ENCODE assay signal across 11 cellular contexts in genomic region chr16:10752843-10753523, GRCh38. TPM values are rescaled to one million over a fixed set of nuclear protein-coding genes. Genes with fewer than 3 reads are reported as not detected.
A peak's percentile ranks its signal among the peaks of the same experiment; 100 is the strongest.
DNase-seq lines count a peak whose midpoint lies in the region; ATAC-seq and TF ChIP-seq lines count a peak whose summit lies in the region.
"Had no signal": no experiment of that assay in that cellular context is flagged by ENCODE, and none has a peak within 500 bp of the region (broad histone marks: within the 10 kb centered on the region; RNA-seq: fewer than 3 reads in every experiment).

No MANE protein-coding gene starts in this region.

- no peak overlapping the region for H2AK5ac ChIP-seq in mesendoderm (ENCODE audit: low read length)

- peak overlapping the region; percentile 46 for H3K4me3 Mint-ChIP-seq in memory B cell

- H3K4ac ChIP-seq in mesendoderm (ENCODE audit: low read depth, low read length): no peak overlapping the region

- WGBS in mesendoderm (ENCODE audit: extremely low coverage, insufficient coverage, low lambda C conversion rate): no CpG with 5 or more reads among the region's 10 CpGs

- H4K8ac ChIP-seq in mesendoderm (ENCODE audit: low read depth, low read length): no peak overlapping the region

- no peaks in the 10 kb centered on the region for H3K9me3 Mint-ChIP-seq in memory B cell

- H3K4me1 Mint-ChIP-seq in memory B cell: peaks cover 25% of the 10 kb centered on the region

- H3K4me1 ChIP-seq in mesendoderm (ENCODE audit: control insufficient read depth, low read depth, low read length): no peaks in the 10 kb centered on the region

- H3K36me3 ChIP-seq in mesendoderm (ENCODE audit: control insufficient read depth, insufficient read depth, low read length): peaks cover 1% of the 10 kb centered on the region

- no peak overlapping the region for H3K4me3 ChIP-seq in mesendoderm (ENCODE audit: low read length)

- H3K27me3 ChIP-seq in mesendoderm (ENCODE audit: insufficient read depth, low read length, poor library complexity): no peaks in the 10 kb centered on the region

- no peaks in the 10 kb centered on the region for H3K27me3 Mint-ChIP-seq in memory B cell

- no peak overlapping the region for H3K18ac ChIP-seq in mesendoderm (ENCODE audit: low read length)

- peaks cover 27% of the 10 kb centered on the region for H3K36me3 Mint-ChIP-seq in memory B cell

- TF ChIP-seq CTCF in GM13977 (IDR thresholded peaks at IDR 0.05; ENCODE audit: extremely low read depth, insufficient read depth, missing control alignments): no peak

- no peak overlapping the region for H3K56ac ChIP-seq in mesendoderm (ENCODE audit: low read length)

- peak; percentile 72 for ATAC-seq in HG02642 (IDR thresholded peaks at IDR 0.05; ENCODE audit: poor library complexity, unreplicated experiment)
- ATAC-seq in memory B cell (ENCODE audit: low read depth): peak; percentile 94

- no peak overlapping the region for H2BK120ac ChIP-seq in mesendoderm (ENCODE audit: low read depth, low read length)

- H3K27ac ChIP-seq in mesendoderm (ENCODE audit: low read depth, low read length): no peak overlapping the region
- H3K27ac ChIP-seq: KMS-11, VCaP had no signal

- H2BK5ac ChIP-seq in mesendoderm (ENCODE audit: low read length): no peak overlapping the region

- no peaks in the 10 kb centered on the region for H3K79me2 ChIP-seq in mesendoderm (ENCODE audit: control insufficient read depth, insufficient read depth, low read length)

- no peaks in the 10 kb centered on the region for H3K79me1 ChIP-seq in mesendoderm (ENCODE audit: low read length)

- no peak overlapping the region for H4K5ac ChIP-seq in mesendoderm (ENCODE audit: low read length)

- DNase-seq in GM13977 (ENCODE audit: low spot score) (peak; percentile 34), SKM-1 (lab: John Stamatoyannopoulos, UW; ENCODE audit: unreplicated experiment) (peak; percentile 77), memory B cell (ENCODE audit: low spot score in 2 of 2) (peak; percentile 54 to 61), mesenteric fat pad (ENCODE audit: low spot score) (no peak), GM03348 (ENCODE audit: low spot score) (no peak), mesendoderm (no peak), NCI-H146 (lab: John Stamatoyannopoulos, UW) (no peak)
- DNase-seq: EL had no signal

- H3K23ac ChIP-seq in mesendoderm (ENCODE audit: low read length): no peak overlapping the region

- H3K4me2 ChIP-seq in mesendoderm (ENCODE audit: low read length): no peak overlapping the region
- H3K4me2 ChIP-seq: KMS-11 had no signal

- H3K27ac Mint-ChIP-seq in memory B cell: peak overlapping the region; percentile 74

- H2BK15ac ChIP-seq in mesendoderm (replicated peaks; ENCODE audit: low read depth): no peak overlapping the region

- in situ Hi-C loops in GM13977 (cut with MboI; ENCODE audit: low pct_unique_long_range_greater_than_20kb, low sequenced_read_pairs, unreplicated experiment): no loop called here

- H3K9ac ChIP-seq in mesendoderm (ENCODE audit: low read length): no peak overlapping the region
- H3K9ac ChIP-seq: KMS-11 had no signal

RNA-seq across cellular contexts. Expression of gene NUBP1, which starts 9.3 kb away (rescaled TPM):
- total RNA-seq in mesenteric fat pad: 32.9 TPM
- 33.7 TPM for polyA plus RNA-seq in mesendoderm (2013, experiment 1 of 2)
- polyA plus RNA-seq in mesendoderm (2013, experiment 2 of 2): 32.5 TPM

RNA-seq across cellular contexts. Expression of gene TEKT5, which starts 58.3 kb away (rescaled TPM):
- total RNA-seq in mesenteric fat pad: not detected
- 0.06 TPM for polyA plus RNA-seq in mesendoderm (2013, experiment 1 of 2)
- polyA plus RNA-seq in mesendoderm (2013, experiment 2 of 2): not detected

Comparison
In these comparisons a context has a peak if more than half of its experiments do, and no peak if none do; other contexts are left out.
1. DNase-seq: peak in GM13977 (single experiment), SKM-1 (single experiment) and memory B cell (2 of 2); none in mesenteric fat pad (single experiment), GM03348 (single experiment), mesendoderm (single experiment) and NCI-H146 (single experiment).